8 cellular contexts compared by ENCODE assay signal in genomic region chr7:143380646-143381426, GRCh38. TPM values are rescaled to one million over a fixed set of nuclear protein-coding genes. Genes with fewer than 3 reads are reported as not detected.
DNase-seq lines count a peak whose midpoint lies in the region; ATAC-seq and TF ChIP-seq lines count a peak whose summit lies in the region.

A gene with protein sequence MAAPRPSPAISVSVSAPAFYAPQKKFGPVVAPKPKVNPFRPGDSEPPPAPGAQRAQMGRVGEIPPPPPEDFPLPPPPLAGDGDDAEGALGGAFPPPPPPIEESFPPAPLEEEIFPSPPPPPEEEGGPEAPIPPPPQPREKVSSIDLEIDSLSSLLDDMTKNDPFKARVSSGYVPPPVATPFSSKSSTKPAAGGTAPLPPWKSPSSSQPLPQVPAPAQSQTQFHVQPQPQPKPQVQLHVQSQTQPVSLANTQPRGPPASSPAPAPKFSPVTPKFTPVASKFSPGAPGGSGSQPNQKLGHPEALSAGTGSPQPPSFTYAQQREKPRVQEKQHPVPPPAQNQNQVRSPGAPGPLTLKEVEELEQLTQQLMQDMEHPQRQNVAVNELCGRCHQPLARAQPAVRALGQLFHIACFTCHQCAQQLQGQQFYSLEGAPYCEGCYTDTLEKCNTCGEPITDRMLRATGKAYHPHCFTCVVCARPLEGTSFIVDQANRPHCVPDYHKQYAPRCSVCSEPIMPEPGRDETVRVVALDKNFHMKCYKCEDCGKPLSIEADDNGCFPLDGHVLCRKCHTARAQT (plus strand): TSS chr7:143381345. CDS start chr7:143381572, 227 bp downstream.

- H3K4me1 ChIP-seq in left lung = peaks cover 26 to 77% of the 10 kb centered on the region in 2 donors

- peak within 1 kb of the TSS; percentile 97 to 100 for H3K27ac ChIP-seq in left lung

- peaks cover 0 to 17% of the 10 kb centered on the region in 2 donors for H3K36me3 ChIP-seq in left lung

- no peaks in the 10 kb centered on the region for H3K9me3 ChIP-seq in left lung

- no peak for TF ChIP-seq CTCF in AG10803 (conservative IDR thresholded peaks at IDR 0.05; ENCODE audit: low read length)
- TF ChIP-seq CTCF in left lung (IDR thresholded peaks at IDR 0.05) = no peak

- no peaks in the 10 kb centered on the region for H3K27me3 ChIP-seq in left lung

- H3K4me3 ChIP-seq in AG10803 (ENCODE audit: low read length) (peak within 1 kb of the TSS; percentile 89), left lung (peak within 1 kb of the TSS; percentile 92 to 98)

- intact Hi-C loops in left lung (cut with DNase I) = no loop called here

- DNase-seq in AG10803 (ENCODE audit: low read depth) (peak; percentile 95), NCI-H526 treated with DMSO at 0.1 percent for 48 hours (lab: John Stamatoyannopoulos, UW) (peak; percentile 36), dedifferentiated amniotic fluid mesenchymal stem cell (ENCODE audit: extremely low spot score) (peak; percentile 92), left lung (peak; percentile 97 to 98)
- peak; percentile 78 to 79 for DNase-seq in activated CD4-positive, alpha-beta T cell treated with anti-CD3 and anti-CD28 coated beads, Interleukin-2, amount 50 U/mL, for 24 hours (ENCODE audit: low read depth in 1 of 2, low spot score in 1 of 2)
- DNase-seq in stimulated activated CD4-positive, alpha-beta T cell treated with anti-CD3 and anti-CD28 coated beads, Interleukin-4, amount 100 ng/mL, for 1 hour = peak; percentile 86

- ATAC-seq in GM19043 (IDR thresholded peaks at IDR 0.05; ENCODE audit: low read depth, unreplicated experiment) (peak; percentile 65), HG03354 (IDR thresholded peaks at IDR 0.05; ENCODE audit: poor library complexity, severe bottlenecking, unreplicated experiment) (peak; percentile 80), left lung (peak; percentile 88)

RNA-seq across cellular contexts. Expression of the gene that starts here (rescaled TPM):
- total RNA-seq in left lung = 100 to 1,000 TPM; 180 to 307 TPM

Comparison
In these comparisons a context has a peak if more than half of its experiments do, and no peak if none do; other contexts are left out.
1. Peak in every context shown above with its lines: DNase-seq, ATAC-seq, H3K4me3 ChIP-seq and H3K27ac ChIP-seq.
2. DNase-seq: peak in every context shown above with its lines; median percentile 98 in left lung; 95 in AG10803; 92 in dedifferentiated amniotic fluid mesenchymal stem cell; 86 in stimulated activated CD4-positive, alpha-beta T cell treated with anti-CD3 and anti-CD28 coated beads, Interleukin-4, amount 100 ng/mL, for 1 hour; 78 in activated CD4-positive, alpha-beta T cell treated with anti-CD3 and anti-CD28 coated beads, Interleukin-2, amount 50 U/mL, for 24 hours; 36 in NCI-H526 treated with DMSO at 0.1 percent for 48 hours.